ENCODE assay signal across 1 cellular context in genomic region chr20:31550099-31550498, GRCh38.
TF ChIP-seq lines count a peak whose summit lies in the region.

No MANE protein-coding gene starts in this region.

TF ChIP-seq in HepG2, 621 proteins besides CTCF, POLR2A, EP300 and RAD21:
- TF ChIP-seq RBFOX2 (IDR thresholded peaks at IDR 0.05; ENCODE audit: low read depth, low read length) = 0 out of 2 replicates have a peak, but pooled peaks have one; percentile 31
- peak; percentile 86 for TF ChIP-seq AGO2 (optimal IDR thresholded peaks at IDR 0.05; ENCODE audit: low read depth, low read length)
- TF ChIP-seq HNRNPLL (IDR thresholded peaks at IDR 0.05; ENCODE audit: low read depth, low read length, poor library complexity, severe bottlenecking) = no peak
- peak; percentile 67 for TF ChIP-seq RBM39 (IDR thresholded peaks at IDR 0.05; ENCODE audit: low read depth, low read length, poor library complexity, severe bottlenecking)
TF ChIP-seq in HepG2: peak in this region for 3.
